ENCODE assay signal across 8 cellular contexts in genomic region chr11:65134952-65135632, GRCh38. TPM values are rescaled to one million over a fixed set of nuclear protein-coding genes. Genes with fewer than 3 reads are reported as not detected.
DNase-seq lines count a peak whose midpoint lies in the region; TF ChIP-seq lines count a peak whose summit lies in the region.

No MANE protein-coding gene starts in this region.

- peaks cover 29% of the 10 kb centered on the region for H3K4me1 Mint-ChIP-seq in neural crest cell

- H3K27ac Mint-ChIP-seq in neural crest cell (ENCODE audit: unreplicated experiment) = peak overlapping the region; percentile 100

- peak overlapping the region; percentile 72 for H3K4me3 ChIP-seq in HAP-1
- H3K4me3 ChIP-seq in MG63 = peak overlapping the region; percentile 97
- H3K4me3 ChIP-seq in foreskin fibroblast (ENCODE audit: low read depth in 1 of 2, low read length in 2 of 2) = peak overlapping the region; percentile 98

- no peaks in the 10 kb centered on the region for H3K36me3 Mint-ChIP-seq in neural crest cell (ENCODE audit: low read depth)

- no peaks in the 10 kb centered on the region for H3K27me3 ChIP-seq in HAP-1 (ENCODE audit: low read depth)
- H3K27me3 ChIP-seq in MG63 = peaks cover 2% of the 10 kb centered on the region

- in situ Hi-C loops in HAP-1 (cut with MboI; ENCODE audit: low sequenced_read_pairs) = no loop called here

- H3K4me1 ChIP-seq in ES-I3 (ENCODE audit: insufficient read depth, low read length) = no peaks in the 10 kb centered on the region
- H3K4me1 ChIP-seq in HAP-1 = peaks cover 9% of the 10 kb centered on the region; the same call in 1 of the 2 replicates

- peaks cover 23% of the 10 kb centered on the region for H3K27me3 Mint-ChIP-seq in neural crest cell (ENCODE audit: low read depth)

- H3K9me3 Mint-ChIP-seq in neural crest cell = no peaks in the 10 kb centered on the region

- peak overlapping the region; percentile 100 for H3K4me3 Mint-ChIP-seq in neural crest cell

- peak overlapping the region; percentile 85 for H3K9ac ChIP-seq in ES-I3 (ENCODE audit: low read depth, low read length)

- DNase-seq in HAP-1 (ENCODE audit: low spot score in 2 of 2) (peak; percentile 92 to 98), MG63 (peak; percentile 94), SHP77 (lab: John Stamatoyannopoulos, UW) (peak; percentile 96), foreskin fibroblast (peak; percentile 93 to 96), neural crest cell (ENCODE audit: low read depth, low spot score) (peak; percentile 59), superior temporal gyrus (ENCODE audit: extremely low spot score) (peak; percentile 94)
- DNase-seq in activated gamma-delta T cell treated with anti-CD3 and anti-CD28 coated beads, Interleukin-2, amount 50 U/mL, for 16 hours (ENCODE audit: low read depth) = peak; percentile 76

- no peak for TF ChIP-seq CTCF in foreskin fibroblast (IDR thresholded peaks at IDR 0.05; ENCODE audit: low read depth, low read length)
- TF ChIP-seq CTCF in neural crest cell (conservative IDR thresholded peaks at IDR 0.05) = no peak

- H3K36me3 ChIP-seq in ES-I3 (ENCODE audit: insufficient read depth, low read length) (peaks cover 8% of the 10 kb centered on the region; the same call in 1 of the 2 replicates), HAP-1 (replicated peaks) (peaks cover 22% of the 10 kb centered on the region), MG63 (peaks cover 35% of the 10 kb centered on the region)

- H3K9me3 ChIP-seq in ES-I3 (ENCODE audit: control insufficient read depth, insufficient read depth, low read length) = no peaks in the 10 kb centered on the region
- H3K9me3 ChIP-seq in HAP-1 = no peaks in the 10 kb centered on the region
- no peaks in the 10 kb centered on the region; the same call in 1 of the 2 replicates for H3K9me3 ChIP-seq in MG63

RNA-seq across cellular contexts. Expression of gene SYVN1, which starts 0.8 kb away (rescaled TPM):
- 0.91 and 18.3 TPM in 2 replicates for total RNA-seq in MG63 (2014; rRNA removed; shearing (Covaris generic); ENCODE audit: low replicate concordance)
- total RNA-seq in neural crest cell = 35.1 and 36.7 TPM in 2 replicates

RNA-seq across cellular contexts. Expression of gene MRPL49, which starts 13.0 kb away (rescaled TPM):
- 74.4 and 79.4 TPM in 2 replicates for total RNA-seq in MG63 (2014; rRNA removed; shearing (Covaris generic); ENCODE audit: low replicate concordance)
- total RNA-seq in neural crest cell = 50.3 and 59.3 TPM in 2 replicates

RNA-seq across cellular contexts. Expression of gene FAU, which starts 13.2 kb away (rescaled TPM):
- total RNA-seq in MG63 (2014; rRNA removed; shearing (Covaris generic); ENCODE audit: low replicate concordance) = 283 and 364 TPM in 2 replicates
- total RNA-seq in neural crest cell = 697 and 738 TPM in 2 replicates

RNA-seq across cellular contexts. Expression of gene ZNHIT2, which starts 17.6 kb away (rescaled TPM):
- total RNA-seq in MG63 (2014; rRNA removed; shearing (Covaris generic); ENCODE audit: low replicate concordance) = 12.0 and 14.4 TPM in 2 replicates
- total RNA-seq in neural crest cell = 8.0 and 8.3 TPM in 2 replicates

RNA-seq across cellular contexts. Expression of gene TM7SF2, which starts 23.4 kb away (rescaled TPM):
- 3.5 and 10.9 TPM in 2 replicates for total RNA-seq in MG63 (2014; rRNA removed; shearing (Covaris generic); ENCODE audit: low replicate concordance)
- 102 and 104 TPM in 2 replicates for total RNA-seq in neural crest cell

Comparison
In these comparisons a context has a peak if more than half of its experiments do, and no peak if none do; other contexts are left out.
1. Peak in every context shown above with its lines: DNase-seq and H3K4me3 ChIP-seq.